Comparison of ENCODE assay signal across 13 cellular contexts in the genomic region with DNA sequence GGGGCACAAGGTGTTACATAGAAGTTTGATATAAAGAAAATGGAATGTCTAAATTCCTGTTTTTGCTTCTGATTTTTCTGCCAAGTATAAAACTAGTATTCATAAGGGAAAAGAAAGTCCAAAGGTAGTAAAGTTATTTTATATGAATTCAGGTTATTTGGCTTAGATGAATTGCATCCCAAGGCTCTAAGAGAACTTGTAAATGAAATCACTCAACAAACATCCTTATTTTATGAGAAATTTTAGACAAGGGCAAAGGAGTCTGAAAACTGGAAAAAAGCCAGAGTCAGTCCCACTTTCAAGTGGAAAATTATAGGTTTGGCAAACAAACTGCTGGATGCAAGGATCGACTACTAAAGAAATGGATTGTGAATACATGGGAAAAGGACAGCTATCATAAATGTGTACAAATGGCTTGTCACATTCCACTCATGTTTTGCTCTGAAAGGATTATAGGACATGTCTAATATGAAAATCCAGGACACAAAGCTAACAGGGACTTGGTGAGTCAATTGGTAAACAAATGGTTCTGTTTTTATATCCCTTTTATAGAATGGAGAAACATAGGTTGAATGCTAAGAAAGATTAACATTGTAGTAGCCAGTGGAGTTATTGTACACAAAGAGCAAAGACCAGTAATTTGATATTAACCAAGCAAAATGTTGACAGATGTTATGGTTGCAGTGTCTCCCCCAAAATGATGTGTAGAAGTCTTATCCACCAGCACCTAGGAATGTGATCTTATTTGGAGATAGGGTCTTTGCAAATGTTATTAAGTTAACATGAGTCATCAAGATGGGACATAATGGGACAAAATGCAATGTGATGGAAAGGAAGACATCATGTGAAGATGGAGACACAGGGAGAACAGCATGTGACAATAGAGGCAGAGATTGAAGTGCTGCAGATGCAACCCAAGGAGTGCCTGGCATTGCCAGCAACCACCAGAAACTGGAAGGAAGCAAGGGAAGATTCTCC.
A peak's percentile ranks its signal among the peaks of the same experiment; 100 is the strongest.
DNase-seq lines count a peak whose midpoint lies in the region; TF ChIP-seq lines count a peak whose summit lies in the region.
"Had no signal": no experiment of that assay in that cellular context is flagged by ENCODE, and none has a peak within 500 bp of the region (broad histone marks: within the 10 kb centered on the region; RNA-seq: fewer than 3 reads in every experiment).

No MANE protein-coding gene starts in this region.

- H3K9me3 ChIP-seq in neural cell (ENCODE audit: low read length): no peaks in the 10 kb centered on the region

- H3K9me2 ChIP-seq in neural cell (ENCODE audit: insufficient read depth, low read length): no peaks in the 10 kb centered on the region

- H2AFZ ChIP-seq in neural cell (ENCODE audit: low read depth, low read length): no peak overlapping the region
- H2AFZ ChIP-seq: GM23248 had no signal

- no peaks in the 10 kb centered on the region for H3K79me2 ChIP-seq in neural cell (replicated peaks; ENCODE audit: insufficient read depth, low read length)

- TF ChIP-seq CTCF in neural cell (IDR thresholded peaks at IDR 0.05; ENCODE audit: poor library complexity, severe bottlenecking): no peak

- H3F3A ChIP-seq in neural cell (ENCODE audit: insufficient read depth, low read length, poor library complexity, severe bottlenecking): no peaks in the 10 kb centered on the region

- H3K9ac ChIP-seq in neural cell (ENCODE audit: low read length): no peak overlapping the region
- H3K9ac ChIP-seq: BLaER1 treated with 17β-estradiol and CSF1 and Interleukin-3, amounts not matched to agents 10 nM and 100 nM; GM23248 had no signal

- no peak for TF ChIP-seq EP300 in neural cell (conservative IDR thresholded peaks at IDR 0.05; ENCODE audit: poor library complexity, severe bottlenecking)

- no peaks in the 10 kb centered on the region for H4K20me1 ChIP-seq in neural cell (ENCODE audit: insufficient read depth)
- H4K20me1 ChIP-seq: BLaER1 treated with 17β-estradiol and CSF1 and Interleukin-3, amounts not matched to agents 10 nM and 100 nM had no signal

- H3K27ac ChIP-seq in neural cell (ENCODE audit: low read length): no peak overlapping the region
- H3K27ac ChIP-seq: 22Rv1; BLaER1 treated with 17β-estradiol and CSF1 and Interleukin-3, amounts not matched to agents 10 nM and 100 nM; GM23248 had no signal

- H3K27me3 ChIP-seq in neural cell (ENCODE audit: insufficient read depth, low read depth, low read length): no peaks in the 10 kb centered on the region
- H3K27me3 ChIP-seq: BLaER1 treated with 17β-estradiol and CSF1 and Interleukin-3, amounts not matched to agents 10 nM and 100 nM had no signal

- TF ChIP-seq RAD21 in neural cell (conservative IDR thresholded peaks at IDR 0.05): no peak

- no peak overlapping the region for H3K4me2 ChIP-seq in neural cell (ENCODE audit: low read length)
- H3K4me2 ChIP-seq: BLaER1 treated with 17β-estradiol and CSF1 and Interleukin-3, amounts not matched to agents 10 nM and 100 nM had no signal

- peak; percentile 3 for DNase-seq in DMS79 treated with DMSO at 0.1 percent for 48 hours (lab: John Stamatoyannopoulos, UW)
- no peak for DNase-seq in DMS79 (lab: John Stamatoyannopoulos, UW)
- peak; percentile 13 for DNase-seq in LHCN-M2 (ENCODE audit: low read depth)
- DNase-seq in NCI-H748 (lab: John Stamatoyannopoulos, UW; ENCODE audit: unreplicated experiment): peak; percentile 46
- DNase-seq in T1000 (lab: John Stamatoyannopoulos, UW): no peak
- no peak for DNase-seq in COR-L47 (lab: John Stamatoyannopoulos, UW)
- no peak for DNase-seq in activated CD8-positive, alpha-beta memory T cell treated with anti-CD3 and anti-CD28 coated beads for 24 hours
- DNase-seq: GF-D8, GM23248, NCI-H187 had no signal

- no peaks in the 10 kb centered on the region for H3K36me3 ChIP-seq in neural cell (ENCODE audit: insufficient read depth, low read length)
- H3K36me3 ChIP-seq: BLaER1 treated with 17β-estradiol and CSF1 and Interleukin-3, amounts not matched to agents 10 nM and 100 nM had no signal

- H3K4me3 ChIP-seq in neural cell (ENCODE audit: low read length): no peak overlapping the region
- H3K4me3 ChIP-seq: BLaER1 treated with 17β-estradiol and CSF1 and Interleukin-3, amounts not matched to agents 10 nM and 100 nM; GM23248 had no signal

TF ChIP-seq in neural cell, 6 proteins besides CTCF, POLR2A, EP300 and RAD21:
- TF ChIP-seq EZH2 (IDR thresholded peaks at IDR 0.05; ENCODE audit: borderline replicate concordance, insufficient read depth, low read length, poor library complexity, severe bottlenecking) (no peak), POLR2AphosphoS5 (IDR thresholded peaks at IDR 0.05) (peak; percentile 23)

Comparison
In these comparisons a context has a peak if more than half of its experiments do, and no peak if none do; other contexts are left out.
1. DNase-seq: peak in DMS79 treated with DMSO at 0.1 percent for 48 hours (single experiment), LHCN-M2 (single experiment) and NCI-H748 (single experiment); none in DMS79 (single experiment), T1000 (single experiment), COR-L47 (single experiment) and activated CD8-positive, alpha-beta memory T cell treated with anti-CD3 and anti-CD28 coated beads for 24 hours (single experiment).